ENCODE assay signal across 8 cellular contexts in genomic region chr22:45163074-45163416, GRCh38. TPM values are rescaled to one million over a fixed set of nuclear protein-coding genes. Genes with fewer than 3 reads are reported as not detected.
DNase-seq lines count a peak whose midpoint lies in the region; ATAC-seq, FAIRE-seq and TF ChIP-seq lines count a peak whose summit lies in the region.

No MANE protein-coding gene starts in this region.

- H3K27ac ChIP-seq in ACC112 (ENCODE audit: low read depth, low read length): peak overlapping the region; percentile 91
- peak overlapping the region; percentile 49; the same call in 1 of the 2 replicates for H3K27ac ChIP-seq in MM.1S (ENCODE audit: low read length)
- peak overlapping the region; percentile 87 to 97 (median 96) for H3K27ac ChIP-seq in spleen

- peaks cover 12% of the 10 kb centered on the region; the same call in 1 of the 2 replicates for H4K20me1 ChIP-seq in MM.1S (ENCODE audit: insufficient read depth, low read length)

- H3K27me3 ChIP-seq in ACC112 (ENCODE audit: insufficient read depth, low read length): no peaks in the 10 kb centered on the region
- H3K27me3 ChIP-seq in MM.1S (replicated peaks; ENCODE audit: insufficient read depth, low read length): no peaks in the 10 kb centered on the region
- H3K27me3 ChIP-seq in spleen (replicated peaks in 1 of 7): no peaks in the 10 kb centered on the region

- H3K4me1 ChIP-seq in ACC112 (ENCODE audit: control insufficient read depth, insufficient read depth, low read length, unreplicated experiment) (peaks cover 33% of the 10 kb centered on the region), MM.1S (ENCODE audit: low read length) (peaks cover 13% of the 10 kb centered on the region; the same call in 1 of the 2 replicates), spleen (peaks cover 33 to 90% (median 71%) of the 10 kb centered on the region in 6 donors)

- no peak for ATAC-seq in HG03095 (IDR thresholded peaks at IDR 0.05; ENCODE audit: unreplicated experiment)

- no peak for TF ChIP-seq CTCF in MM.1S (IDR thresholded peaks at IDR 0.05; ENCODE audit: low read length)
- TF ChIP-seq CTCF in astrocyte of the spinal cord (IDR thresholded peaks at IDR 0.05; ENCODE audit: low read depth, low read length): no peak
- no peak for TF ChIP-seq CTCF in spleen (IDR thresholded peaks at IDR 0.05 in 8 of 11, conservative IDR thresholded peaks at IDR 0.05 in 3 of 11)

- H3K79me2 ChIP-seq in ACC112 (ENCODE audit: control insufficient read depth, insufficient read depth, low read length, unreplicated experiment) (peaks cover 66% of the 10 kb centered on the region), MM.1S (ENCODE audit: low read length) (peaks cover 63% of the 10 kb centered on the region)

- TF ChIP-seq POLR2A in GM12891 (IDR thresholded peaks at IDR 0.05; ENCODE audit: low read depth, low read length) (no peak), spleen (IDR thresholded peaks at IDR 0.05) (no peak)

- WGBS in spleen, 5 donors: 10 to 22% (median 11%) methylated on average over 10 to 11 of the region's 11 CpGs

- H3K9me3 ChIP-seq in MM.1S (replicated peaks; ENCODE audit: insufficient read depth, low read length) (no peaks in the 10 kb centered on the region), spleen (no peaks in the 10 kb centered on the region)

- DNase-seq in GM12891 (ENCODE audit: insufficient read length, low spot score) (peak; percentile 16), MM.1S (peak; percentile 27), astrocyte of the spinal cord (ENCODE audit: low read depth, low spot score) (peak; percentile 46), iPS-NIHi7 (ENCODE audit: extremely low spot score) (peak; percentile 33), spleen (no peak)
- no peak for DNase-seq in effector CD4-positive, alpha-beta T cell

- H2AFZ ChIP-seq in ACC112 (ENCODE audit: low read length, unreplicated experiment) (no peak overlapping the region), MM.1S (ENCODE audit: low read length) (peak overlapping the region; percentile 93)

- intact Hi-C loops in spleen (cut with DNase I; ENCODE audit: low total_unique reads): loop anchor here (10.0 kb wide), 1 partner anchor 82 kb away; the partner anchor contains the start of gene KIAA0930

- H3K4me3 ChIP-seq in ACC112 (ENCODE audit: low read depth, low read length) (peak overlapping the region; percentile 96), MM.1S (ENCODE audit: low read length) (peak overlapping the region; percentile 90), astrocyte of the spinal cord (ENCODE audit: low read depth, low read length) (peak overlapping the region; percentile 78), spleen (peak overlapping the region; percentile 75 to 97 (median 88))

- peak overlapping the region; percentile 80 for H3K9ac ChIP-seq in MM.1S (ENCODE audit: low read length)

- FAIRE-seq in GM12891 (lab: Jason Lieb, UNC): no peak

- in situ Hi-C loops in astrocyte of the spinal cord (cut with HindIII; ENCODE audit: low sequenced_read_pairs): no loop called here

- peak overlapping the region; percentile 80 for H3K4me2 ChIP-seq in MM.1S (ENCODE audit: low read depth, low read length)

- H3F3A ChIP-seq in MM.1S (ENCODE audit: insufficient read depth, low read length): no peaks in the 10 kb centered on the region

- 0 out of 2 replicates have a peak, but pooled peaks cover under 1% of the 10 kb centered on the region for H3K36me3 ChIP-seq in ACC112 (ENCODE audit: insufficient read depth, low read length)
- peaks cover 4% of the 10 kb centered on the region; the same call in 1 of the 2 replicates for H3K36me3 ChIP-seq in MM.1S (replicated peaks; ENCODE audit: insufficient read depth, low read length)
- H3K36me3 ChIP-seq in spleen: peaks cover 0 to 24% (median 4%) of the 10 kb centered on the region in 6 donors

- no peaks in the 10 kb centered on the region for H3K9me2 ChIP-seq in MM.1S (replicated peaks; ENCODE audit: insufficient read depth, low read length)

TF ChIP-seq in GM12891, 5 proteins besides CTCF, POLR2A, EP300 and RAD21:
- no peak for TF ChIP-seq SPI1 (IDR thresholded peaks at IDR 0.05; ENCODE audit: low read depth, low read length)
- no peak for TF ChIP-seq POLR2AphosphoS5 (IDR thresholded peaks at IDR 0.05; ENCODE audit: low read depth, low read length)
- TF ChIP-seq TAF1 (IDR thresholded peaks at IDR 0.05; ENCODE audit: low read depth, low read length): no peak
- TF ChIP-seq PAX5 (IDR thresholded peaks at IDR 0.05; ENCODE audit: insufficient read depth, low read length, severe bottlenecking): no peak
- TF ChIP-seq POU2F2 (IDR thresholded peaks at IDR 0.05; ENCODE audit: low read depth, low read length): no peak

RNA-seq across cellular contexts. Expression of gene NUP50, which starts 0.7 kb away (rescaled TPM):
- 34.0 TPM for polyA plus RNA-seq in GM12891 (2012; ENCODE audit: low read depth, missing spikeins)
- total RNA-seq in spleen: 100 to 1,000 TPM in 2 of 7 donors, 10 to 100 TPM in 5; 85.9 to 109 (median 98.5) TPM
- polyA plus RNA-seq in spleen: 10 to 100 TPM; 16.2 to 26.4 (median 17.5) TPM

Comparison
In these comparisons a context has a peak if more than half of its experiments do, and no peak if none do; other contexts are left out.
1. DNase-seq: peak in GM12891 (single experiment), MM.1S (single experiment), astrocyte of the spinal cord (single experiment) and iPS-NIHi7 (single experiment); none in spleen (single experiment) and effector CD4-positive, alpha-beta T cell (single experiment).
2. Peak in every context shown above with its lines, with median percentiles within 50 percentile points of each other: H3K27ac ChIP-seq and H3K4me3 ChIP-seq.